In genomic region chr19:38392707-38393308, GRCh38 we compare ENCODE assay signal across 14 cellular contexts. TPM values are rescaled to one million over a fixed set of nuclear protein-coding genes. Genes with fewer than 3 reads are reported as not detected.
DNase-seq lines count a peak whose midpoint lies in the region; ATAC-seq, FAIRE-seq and TF ChIP-seq lines count a peak whose summit lies in the region.
"Had no signal": no experiment of that assay in that cellular context is flagged by ENCODE, and none has a peak within 500 bp of the region (broad histone marks: within the 10 kb centered on the region; RNA-seq: fewer than 3 reads in every experiment).

No MANE protein-coding gene starts in this region.

- peaks cover 5% of the 10 kb centered on the region for H3K27me3 ChIP-seq in mammary epithelial cell (ENCODE audit: insufficient read depth, low read length)
- peaks cover 5 to 21% of the 10 kb centered on the region in 2 donors for H3K27me3 ChIP-seq in breast epithelium
- no peaks in the 10 kb centered on the region for H3K27me3 ChIP-seq in Peyer's patch
- H3K27me3 ChIP-seq: vagina had no signal

- H3K4me2 ChIP-seq in mammary epithelial cell (ENCODE audit: insufficient read depth, low read depth, low read length) = no peak overlapping the region

- DNase-seq in mammary epithelial cell = peak; percentile 24
- DNase-seq in breast epithelium (ENCODE audit: low spot score in 2 of 2) = no peak
- DNase-seq in Peyer's patch = peak in 2 of 3 donors; percentile 61 to 84
- DNase-seq in fibroblast of peridontal ligament (ENCODE audit: extremely low read depth) = peak; percentile 17
- DNase-seq in urothelium cell line (ENCODE audit: low spot score) = no peak
- no peak for DNase-seq in NCI-H1694 (lab: John Stamatoyannopoulos, UW)
- DNase-seq: activated CD8-positive, alpha-beta memory T cell treated with anti-CD3 and anti-CD28 coated beads, Interleukin-2, amount 10 ng/mL, durations not matched to agents 7 days and 5 days; T1000 had no signal

- no peak overlapping the region for H3K27ac ChIP-seq in mammary epithelial cell (ENCODE audit: insufficient read depth, low read depth, low read length)
- no peak overlapping the region for H3K27ac ChIP-seq in breast epithelium
- no peak overlapping the region for H3K27ac ChIP-seq in Peyer's patch
- H3K27ac ChIP-seq: vagina had no signal

- ATAC-seq in GM18861 (IDR thresholded peaks at IDR 0.05; ENCODE audit: unreplicated experiment) = no peak
- no peak for ATAC-seq in GM21390 (IDR thresholded peaks at IDR 0.05; ENCODE audit: unreplicated experiment)
- ATAC-seq: activated CD8-positive, alpha-beta memory T cell treated with anti-CD3 and anti-CD28 coated beads, Interleukin-2, amount 10 ng/mL, durations not matched to agents 7 days and 5 days had no signal

- H3K36me3 ChIP-seq in mammary epithelial cell (ENCODE audit: insufficient read depth, low read length) = no peaks in the 10 kb centered on the region
- H3K36me3 ChIP-seq in breast epithelium = no peaks in the 10 kb centered on the region
- H3K36me3 ChIP-seq in Peyer's patch = no peaks in the 10 kb centered on the region
- H3K36me3 ChIP-seq: vagina had no signal

- dilution Hi-C loops in mammary epithelial cell (cut with HindIII; ENCODE audit: low sequenced_read_pairs) = no loop called here

- H3K9me3 ChIP-seq in mammary epithelial cell (replicated peaks; ENCODE audit: insufficient read depth, low read length) = no peaks in the 10 kb centered on the region
- H3K9me3 ChIP-seq in breast epithelium = no peaks in the 10 kb centered on the region
- H3K9me3 ChIP-seq in Peyer's patch = no peaks in the 10 kb centered on the region
- H3K9me3 ChIP-seq: vagina had no signal

- TF ChIP-seq CTCF in mammary epithelial cell (conservative IDR thresholded peaks at IDR 0.05 in 1 of 2, IDR thresholded peaks at IDR 0.05 in 1 of 2; ENCODE audit: extremely low read depth in 1 of 2, insufficient read depth in 1 of 2, low read depth in 1 of 2, low read length in 2 of 2) (no peak), breast epithelium (IDR thresholded peaks at IDR 0.05) (no peak), Peyer's patch (IDR thresholded peaks at IDR 0.05) (no peak)

- CTCF ChIA-PET in mammary epithelial cell (lab: Charles Lee; ENCODE audit: low non-redundant PET) = interaction anchor here (0.6 kb wide), 1 partner anchor 149 kb away, joined by 5 read pairs; no protein-coding TSS in a partner anchor

- in situ Hi-C loops in mammary epithelial cell (cut with MboI; ENCODE audit: low sequenced_read_pairs in 2 of 2) = no loop called here

- no peak overlapping the region for H3K9ac ChIP-seq in mammary epithelial cell (ENCODE audit: insufficient read depth, low read length)

- H2AFZ ChIP-seq in mammary epithelial cell (ENCODE audit: low read depth, low read length) = no peak overlapping the region

- H3K4me3 ChIP-seq in mammary epithelial cell (replicated peaks in 1 of 3; ENCODE audit: insufficient read depth in 1 of 3, low read depth in 2 of 3, low read length in 3 of 3) (no peak overlapping the region), breast epithelium (no peak overlapping the region), Peyer's patch (no peak overlapping the region)
- H3K4me3 ChIP-seq: vagina had no signal

- WGBS in mammary epithelial cell (ENCODE audit: low coverage, missing lambda C conversion rate) = 81% methylated on average over 6 of the region's 6 CpGs

- H4K20me1 ChIP-seq in mammary epithelial cell (ENCODE audit: insufficient read depth, low read length) = no peaks in the 10 kb centered on the region

- BruUV-seq in mammary epithelial cell (replicated peaks; lab: Mats Ljungman, UMichigan) = no TSS peak

- TF ChIP-seq POLR2A in breast epithelium (IDR thresholded peaks at IDR 0.05) = no peak
- peak in 1 of 2 donors; percentile 15 for TF ChIP-seq POLR2A in Peyer's patch (IDR thresholded peaks at IDR 0.05)

- peak; percentile 37 for FAIRE-seq in urothelium cell line (lab: Jason Lieb, UNC)
- FAIRE-seq: frontal cortex, GM18507 had no signal

- H3K79me2 ChIP-seq in mammary epithelial cell (ENCODE audit: insufficient read depth, low read length) = no peaks in the 10 kb centered on the region

- H3K4me1 ChIP-seq in mammary epithelial cell (ENCODE audit: insufficient read depth, low read length) (peaks cover 13% of the 10 kb centered on the region), breast epithelium (no peaks in the 10 kb centered on the region), Peyer's patch (peaks cover 0 to 28% (median 20%) of the 10 kb centered on the region in 4 donors)

- intact Hi-C loops in mammary epithelial cell (cut with micrococcal nuclease) = no loop called here
- intact Hi-C loops in breast epithelium (cut with DNase I; ENCODE audit: low total_unique reads) = no loop called here

RNA-seq across cellular contexts. Expression of gene SPRED3, which starts 4.3 kb away (rescaled TPM):
- total RNA-seq in mammary epithelial cell (1 to 10 TPM in 1 of 2 donors, under 1 TPM in 1; 0.83 to 6.1 TPM), breast epithelium (under 1 TPM; 0.16 to 0.66 (median 0.29) TPM), Peyer's patch (1 to 10 TPM in 2 of 4 donors, under 1 TPM in 1, not detected in 1; 0.88 to 5.9 (median 2.4) TPM)
- 0.43 TPM for polyA plus RNA-seq in mammary epithelial cell
- 0.36 TPM for polyA minus RNA-seq in mammary epithelial cell

RNA-seq across cellular contexts. Expression of gene GGN, which starts 5.0 kb away (rescaled TPM):
- total RNA-seq in mammary epithelial cell (under 1 TPM; 0.17 to 0.68 TPM), breast epithelium (under 1 TPM; 0.16 to 0.44 (median 0.33) TPM), Peyer's patch (10 to 100 TPM in 1 of 4 donors, 1 to 10 TPM in 3; 2.5 to 10.1 (median 6.2) TPM)
- not detected for polyA plus RNA-seq in mammary epithelial cell
- polyA minus RNA-seq in mammary epithelial cell = not detected
- total RNA-seq: activated CD8-positive, alpha-beta memory T cell treated with anti-CD3 and anti-CD28 coated beads, Interleukin-2, amount 10 ng/mL, durations not matched to agents 7 days and 5 days; OCI-LY7; vagina had no signal

RNA-seq across cellular contexts. Expression of gene FAM98C, which starts 10.1 kb away (rescaled TPM):
- total RNA-seq in mammary epithelial cell (10 to 100 TPM; 10.5 to 14.9 TPM), breast epithelium (10 to 100 TPM; 21.1 to 32.6 (median 22.9) TPM), Peyer's patch (10 to 100 TPM; 28.9 to 76.8 (median 48.1) TPM)
- 9.2 TPM for polyA plus RNA-seq in mammary epithelial cell
- polyA minus RNA-seq in mammary epithelial cell = 19.3 TPM

RNA-seq across cellular contexts. Expression of gene PSMD8, which starts 18.4 kb away (rescaled TPM):
- total RNA-seq in mammary epithelial cell (100 to 1,000 TPM; 247 to 401 TPM), breast epithelium (100 to 1,000 TPM; 203 to 598 (median 218) TPM), Peyer's patch (100 to 1,000 TPM; 118 to 211 (median 164) TPM)
- 458 TPM for polyA plus RNA-seq in mammary epithelial cell
- polyA minus RNA-seq in mammary epithelial cell = 202 TPM

RNA-seq across cellular contexts. Expression of gene RASGRP4, which starts 33.2 kb away (rescaled TPM):
- total RNA-seq in mammary epithelial cell (not detected), breast epithelium (1 to 10 TPM in 2 of 3 donors, under 1 TPM in 1; 0.66 to 8.8 (median 1.6) TPM), Peyer's patch (1 to 10 TPM in 2 of 4 donors, under 1 TPM in 2; 0.70 to 9.1 (median 1.7) TPM)
- not detected for polyA plus RNA-seq in mammary epithelial cell
- not detected for polyA minus RNA-seq in mammary epithelial cell
- total RNA-seq: OCI-LY7 had no signal

Comparison
In these comparisons a context has a peak if more than half of its experiments do, and no peak if none do; other contexts are left out.
1. DNase-seq: peak in mammary epithelial cell (single experiment), Peyer's patch (2 of 3) and fibroblast of peridontal ligament (single experiment); none in breast epithelium (0 of 2), urothelium cell line (single experiment) and NCI-H1694 (single experiment).